Comparison of ENCODE assay signal across 13 cellular contexts in the genomic region with DNA sequence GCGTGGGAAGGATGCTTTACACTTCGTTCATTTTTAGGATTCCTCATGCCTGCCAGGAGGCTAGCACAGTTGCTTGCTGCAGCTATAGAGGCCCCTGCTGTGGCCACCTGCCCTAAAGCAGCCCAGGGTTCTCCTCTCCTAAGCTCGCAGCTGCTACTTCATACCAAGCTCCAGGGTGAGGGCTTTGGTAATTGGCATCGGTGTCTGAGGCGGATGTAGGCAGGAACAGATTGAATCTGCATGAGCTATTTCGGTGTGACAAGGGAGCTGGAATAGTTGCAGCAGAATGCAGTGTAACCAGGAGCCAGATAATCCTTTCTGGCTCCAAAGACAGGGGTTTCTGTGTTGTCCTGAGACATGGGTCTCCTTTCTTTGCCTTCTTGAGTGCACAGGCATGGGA.
A peak's percentile ranks its signal among the peaks of the same experiment; 100 is the strongest.
DNase-seq lines count a peak whose midpoint lies in the region; ATAC-seq and TF ChIP-seq lines count a peak whose summit lies in the region.
"Had no signal": no experiment of that assay in that cellular context is flagged by ENCODE, and none has a peak within 500 bp of the region (broad histone marks: within the 10 kb centered on the region; RNA-seq: fewer than 3 reads in every experiment).

No MANE protein-coding gene starts in this region.

- no peaks in the 10 kb centered on the region for H3K9me3 ChIP-seq in DND-41 (ENCODE audit: insufficient read depth, low read length, severe bottlenecking)
- H3K9me3 ChIP-seq: MG63 had no signal

- CTCF ChIA-PET in activated CD8-positive, alpha-beta T cell treated with anti-CD3 and anti-CD28 coated beads, Interleukin-2, amount 10 ng/mL, durations not matched to agents 7 days and 5 days (lab: Charles Lee) = interaction anchor here (1.7 to 2.0 kb wide), 2 partner anchors 154 to 190 kb away, joined by 4 read pairs; no protein-coding TSS in a partner anchor

- H3K9me3 Mint-ChIP-seq in activated CD8-positive, alpha-beta T cell treated with anti-CD3 and anti-CD28 coated beads, Interleukin-2, amount 10 ng/mL, durations not matched to agents 7 days and 5 days (ENCODE audit: insufficient read depth) = no peaks in the 10 kb centered on the region
- no peaks in the 10 kb centered on the region for H3K9me3 Mint-ChIP-seq in progenitor cell of endocrine pancreas (ENCODE audit: low read depth)
- H3K9me3 Mint-ChIP-seq: dendritic cell treated with granulocyte-macrophage colony-stimulating factor and Interleukin-4, amounts not matched to agents 40 ng/mL and 50 ng/mL, for 4 days; nephron had no signal

- no peaks in the 10 kb centered on the region for H3K27me3 ChIP-seq in DND-41 (ENCODE audit: insufficient read depth, low read length, poor library complexity)
- H3K27me3 ChIP-seq: MG63 had no signal

- peak overlapping the region; percentile 84 for H3K27ac ChIP-seq in DND-41 (ENCODE audit: low read length)
- H3K27ac ChIP-seq: HL-60 had no signal

- H3K4me1 ChIP-seq in DND-41 (ENCODE audit: insufficient read depth, low read length) = peaks cover 55% of the 10 kb centered on the region

- DNase-seq in DND-41 = no peak
- peak; percentile 81 to 95 for DNase-seq in NCI-H2081 (lab: John Stamatoyannopoulos, UW)
- DNase-seq in activated CD8-positive, alpha-beta T cell treated with anti-CD3 and anti-CD28 coated beads, Interleukin-2, amount 10 ng/mL, durations not matched to agents 7 days and 5 days = no peak
- DNase-seq in progenitor cell of endocrine pancreas (ENCODE audit: low spot score, unreplicated experiment) = no peak
- DNase-seq in posterior vena cava (ENCODE audit: low spot score) = no peak
- DNase-seq in Kasumi-1 (lab: John Stamatoyannopoulos, UW) = no peak
- no peak for DNase-seq in stimulated activated CD4-positive, alpha-beta T cell treated with anti-CD3 and anti-CD28 coated beads, Interleukin-2, amount 100 ng/mL, for 48 hours
- no peak for DNase-seq in GM19240 (ENCODE audit: insufficient read length, low spot score)
- DNase-seq: activated effector memory CD4-positive, alpha-beta T cell treated with anti-CD3 and anti-CD28 coated beads, Interleukin-2, amount 50 U/mL, for 16 hours; MG63 had no signal

- H3K27ac Mint-ChIP-seq in activated CD8-positive, alpha-beta T cell treated with anti-CD3 and anti-CD28 coated beads, Interleukin-2, amount 10 ng/mL, durations not matched to agents 7 days and 5 days = peak overlapping the region; percentile 23
- peak overlapping the region; percentile 29 for H3K27ac Mint-ChIP-seq in progenitor cell of endocrine pancreas
- H3K27ac Mint-ChIP-seq: dendritic cell treated with granulocyte-macrophage colony-stimulating factor and Interleukin-4, amounts not matched to agents 40 ng/mL and 50 ng/mL, for 4 days; nephron had no signal

- peaks cover 26% of the 10 kb centered on the region for H3K4me1 Mint-ChIP-seq in activated CD8-positive, alpha-beta T cell treated with anti-CD3 and anti-CD28 coated beads, Interleukin-2, amount 10 ng/mL, durations not matched to agents 7 days and 5 days (ENCODE audit: low read depth)
- H3K4me1 Mint-ChIP-seq in progenitor cell of endocrine pancreas (ENCODE audit: low read depth) = peaks cover 31% of the 10 kb centered on the region

- ATAC-seq in DND-41 (ENCODE audit: insufficient read depth, low read depth) = no peak
- no peak for ATAC-seq in activated CD8-positive, alpha-beta T cell treated with anti-CD3 and anti-CD28 coated beads, Interleukin-2, amount 10 ng/mL, durations not matched to agents 7 days and 5 days

- H3K4me3 ChIP-seq in DND-41 (ENCODE audit: low read depth in 1 of 2, low read length in 2 of 2) = no peak overlapping the region
- H3K4me3 ChIP-seq: MG63 had no signal

- TF ChIP-seq CTCF in DND-41 (IDR thresholded peaks at IDR 0.05; ENCODE audit: borderline replicate concordance, extremely low read depth, low read length, poor library complexity, severe bottlenecking) (no peak), progenitor cell of endocrine pancreas (IDR thresholded peaks at IDR 0.05; ENCODE audit: unreplicated experiment) (no peak)

- H2AFZ ChIP-seq in DND-41 (ENCODE audit: low read depth, low read length) = peak overlapping the region; percentile 42; the same call in 1 of the 2 replicates

- H3K79me2 ChIP-seq in DND-41 (ENCODE audit: insufficient read depth, low read length) = no peaks in the 10 kb centered on the region

- no peaks in the 10 kb centered on the region for H3K36me3 ChIP-seq in DND-41 (ENCODE audit: insufficient read depth, low read length)

- H3K4me3 Mint-ChIP-seq in activated CD8-positive, alpha-beta T cell treated with anti-CD3 and anti-CD28 coated beads, Interleukin-2, amount 10 ng/mL, durations not matched to agents 7 days and 5 days = no peak overlapping the region
- no peak overlapping the region for H3K4me3 Mint-ChIP-seq in progenitor cell of endocrine pancreas (ENCODE audit: low read depth)
- H3K4me3 Mint-ChIP-seq: dendritic cell treated with granulocyte-macrophage colony-stimulating factor and Interleukin-4, amounts not matched to agents 40 ng/mL and 50 ng/mL, for 4 days had no signal

- H4K20me1 ChIP-seq in DND-41 (ENCODE audit: insufficient read depth, low read length) = no peaks in the 10 kb centered on the region

- H3K27me3 Mint-ChIP-seq in activated CD8-positive, alpha-beta T cell treated with anti-CD3 and anti-CD28 coated beads, Interleukin-2, amount 10 ng/mL, durations not matched to agents 7 days and 5 days (ENCODE audit: low read depth) = no peaks in the 10 kb centered on the region
- no peaks in the 10 kb centered on the region for H3K27me3 Mint-ChIP-seq in progenitor cell of endocrine pancreas
- H3K27me3 Mint-ChIP-seq: dendritic cell treated with granulocyte-macrophage colony-stimulating factor and Interleukin-4, amounts not matched to agents 40 ng/mL and 50 ng/mL, for 4 days had no signal

- intact Hi-C loops in posterior vena cava (cut with DNase I) = loop anchor here in 1 of 2 donors (10.0 kb wide), 1 partner anchor 119 kb away; no protein-coding TSS in a partner anchor

- H3K9ac ChIP-seq in DND-41 (ENCODE audit: low read depth, low read length) = peak overlapping the region; percentile 53; the same call in 1 of the 2 replicates

- peaks cover 7% of the 10 kb centered on the region for H3K36me3 Mint-ChIP-seq in activated CD8-positive, alpha-beta T cell treated with anti-CD3 and anti-CD28 coated beads, Interleukin-2, amount 10 ng/mL, durations not matched to agents 7 days and 5 days (ENCODE audit: low read depth)
- no peaks in the 10 kb centered on the region for H3K36me3 Mint-ChIP-seq in progenitor cell of endocrine pancreas (ENCODE audit: insufficient read depth)

- POLR2A ChIA-PET in activated CD8-positive, alpha-beta T cell treated with anti-CD3 and anti-CD28 coated beads, Interleukin-2, amount 10 ng/mL, durations not matched to agents 7 days and 5 days (lab: Charles Lee) = no interaction called here

- peak overlapping the region; percentile 63 for H3K4me2 ChIP-seq in DND-41 (ENCODE audit: insufficient read depth, low read length)

Comparison
In these comparisons a context has a peak if more than half of its experiments do, and no peak if none do; other contexts are left out.
1. DNase-seq: peak in NCI-H2081 (2 of 2); none in DND-41 (single experiment), activated CD8-positive, alpha-beta T cell treated with anti-CD3 and anti-CD28 coated beads, Interleukin-2, amount 10 ng/mL, durations not matched to agents 7 days and 5 days (single experiment), progenitor cell of endocrine pancreas (single experiment), posterior vena cava (single experiment), Kasumi-1 (0 of 2), stimulated activated CD4-positive, alpha-beta T cell treated with anti-CD3 and anti-CD28 coated beads, Interleukin-2, amount 100 ng/mL, for 48 hours (0 of 2) and GM19240 (single experiment).